8 cellular contexts compared by ENCODE assay signal in the genomic region with DNA sequence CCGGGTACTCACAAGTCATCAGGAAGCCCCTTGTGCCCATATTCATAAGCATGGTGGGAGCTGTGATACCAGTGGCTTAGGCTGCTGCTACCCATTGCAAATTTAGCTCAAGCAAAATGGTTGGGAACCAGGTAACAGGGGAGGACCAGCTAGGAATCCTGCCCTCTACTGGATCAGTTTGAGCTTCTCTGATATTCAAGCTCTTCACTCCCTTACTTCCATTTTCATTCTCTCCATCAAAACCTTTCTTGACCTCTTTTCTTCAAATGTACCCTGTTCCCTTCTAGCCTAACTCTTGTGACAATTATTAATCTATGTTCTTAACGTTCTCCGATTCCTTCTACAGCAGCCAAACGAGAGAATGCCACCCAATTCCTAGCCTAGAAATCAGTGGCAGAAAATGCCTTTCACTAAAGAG. TPM values are rescaled to one million over a fixed set of nuclear protein-coding genes. Genes with fewer than 3 reads are reported as not detected.
A peak's percentile ranks its signal among the peaks of the same experiment; 100 is the strongest.
DNase-seq lines count a peak whose midpoint lies in the region; ATAC-seq and TF ChIP-seq lines count a peak whose summit lies in the region.

No MANE protein-coding gene starts in this region.

- no peak overlapping the region for H3K9ac ChIP-seq in IMR-90 (ENCODE audit: low read depth, low read length)

- intact Hi-C loops in IMR-90 (cut with micrococcal nuclease), result loop anchor here (2.0 to 10.0 kb wide), 2 partner anchors 84 to 170 kb away; no protein-coding TSS in a partner anchor
- intact Hi-C loops in psoas muscle (cut with DNase I), result no loop called here

- H2BK20ac ChIP-seq in IMR-90 (ENCODE audit: low read depth, low read length), result no peak overlapping the region

- H3K56ac ChIP-seq in IMR-90 (ENCODE audit: extremely low read depth, insufficient read depth, low read length), result no peak overlapping the region

- no peak overlapping the region for H3K23ac ChIP-seq in IMR-90 (ENCODE audit: low read depth, low read length)

- H3K4me2 ChIP-seq in IMR-90 (ENCODE audit: low read depth, low read length), result no peak overlapping the region

- WGBS in IMR-90 (ENCODE audit: extremely low coverage in 2 of 2, insufficient read length in 1 of 2), 2 experiments, result no CpG with 5 or more reads among the region's 4 CpGs
- 67 to 75% (median 70%) methylated on average over 4 of the region's 4 CpGs for WGBS in psoas muscle, 3 donors

- TF ChIP-seq RAD21 in IMR-90 (IDR thresholded peaks at IDR 0.05; ENCODE audit: low read length), result peak; percentile 37

- DNase-seq in activated CD4-positive, alpha-beta T cell treated with anti-CD3 and anti-CD28 coated beads for 48 hours, result peak; percentile 24
- DNase-seq in activated CD4-positive, alpha-beta T cell treated with anti-CD3 and anti-CD28 coated beads for 1 hour, result no peak
- DNase-seq in IMR-90, result peak; percentile 44
- peak; percentile 12 for DNase-seq in SKM-1 (lab: John Stamatoyannopoulos, UW; ENCODE audit: unreplicated experiment)
- peak; percentile 56 for DNase-seq in epithelial cell of esophagus (ENCODE audit: low read depth)
- DNase-seq in psoas muscle, result no peak

- no peak overlapping the region for H3K27ac ChIP-seq in IMR-90 (ENCODE audit: insufficient read depth, low read length)
- no peak overlapping the region for H3K27ac ChIP-seq in psoas muscle

- H4K91ac ChIP-seq in IMR-90 (ENCODE audit: insufficient read depth, low read depth, low read length), result no peak overlapping the region

- H2AK5ac ChIP-seq in IMR-90 (ENCODE audit: low read depth, low read length), result no peak overlapping the region

- peaks cover 27% of the 10 kb centered on the region for H3K36me3 ChIP-seq in IMR-90 (ENCODE audit: control insufficient read depth, insufficient read depth, low read length)
- H3K36me3 ChIP-seq in psoas muscle (ENCODE audit: insufficient read depth in 1 of 2, low read depth in 1 of 2), result peaks cover 7 to 100% of the 10 kb centered on the region in 2 donors

- H3K9me3 ChIP-seq in IMR-90 (ENCODE audit: control insufficient read depth, insufficient read depth, low read length) (no peaks in the 10 kb centered on the region), psoas muscle (no peaks in the 10 kb centered on the region)

- no peak overlapping the region for H3K4ac ChIP-seq in IMR-90 (ENCODE audit: low read depth, low read length)

- H2BK120ac ChIP-seq in IMR-90 (ENCODE audit: low read depth, low read length), result no peak overlapping the region

- H2BK15ac ChIP-seq in IMR-90 (ENCODE audit: low read depth, low read length), result no peak overlapping the region

- TF ChIP-seq POLR2A in IMR-90 (IDR thresholded peaks at IDR 0.05; ENCODE audit: low read depth, low read length), result no peak

- POLR2A ChIA-PET in IMR-90 (lab: Charles Lee; ENCODE audit: unreplicated experiment), result no interaction called here

- in situ Hi-C loops in IMR-90 (cut with MboI; ENCODE audit: low sequenced_read_pairs), result no loop called here

- no peak overlapping the region for H3K18ac ChIP-seq in IMR-90 (ENCODE audit: low read depth, low read length)

- H3K4me3 ChIP-seq in IMR-90 (ENCODE audit: insufficient read depth, low read depth, low read length), result no peak overlapping the region
- H3K4me3 ChIP-seq in epithelial cell of esophagus (ENCODE audit: low read length), result no peak overlapping the region
- no peak overlapping the region for H3K4me3 ChIP-seq in psoas muscle

- dilution Hi-C loops in IMR-90 (cut with HindIII; ENCODE audit: low sequenced_read_pairs, unreplicated experiment), result no loop called here

- no peak overlapping the region for H4K5ac ChIP-seq in IMR-90 (ENCODE audit: low read depth, low read length)

- no peaks in the 10 kb centered on the region for H3K4me1 ChIP-seq in IMR-90 (ENCODE audit: control insufficient read depth, insufficient read depth, low read length)
- H3K4me1 ChIP-seq in psoas muscle, result no peaks in the 10 kb centered on the region

- CTCF ChIA-PET in IMR-90 (lab: Yijun Ruan, JAX), result interaction anchor here (0.7 to 1.5 kb wide), 6 partner anchors 9 to 84 kb away, joined by 3 to 6 read pairs (median 4); a partner anchor contains a TSS

- ATAC-seq in IMR-90 (ENCODE audit: low read depth), result peak; percentile 70
- ATAC-seq in psoas muscle, result peak in 2 of 4 donors; percentile 44 to 57
- no peak for ATAC-seq in HG02884 (IDR thresholded peaks at IDR 0.05; ENCODE audit: unreplicated experiment)
- ATAC-seq in HG02588 (IDR thresholded peaks at IDR 0.05; ENCODE audit: unreplicated experiment), result no peak

- H2BK5ac ChIP-seq in IMR-90 (ENCODE audit: low read depth, low read length, poor library complexity, severe bottlenecking), result no peak overlapping the region

- no peak overlapping the region for H2AK9ac ChIP-seq in IMR-90 (replicated peaks; ENCODE audit: low read depth, low read length, poor library complexity)

- no peak overlapping the region for H3K14ac ChIP-seq in IMR-90 (replicated peaks; ENCODE audit: low read depth, low read length)

- no peaks in the 10 kb centered on the region for H3K9me1 ChIP-seq in IMR-90 (ENCODE audit: insufficient read depth, low read length)

- H4K20me1 ChIP-seq in IMR-90 (ENCODE audit: insufficient read depth, low read length), result no peaks in the 10 kb centered on the region

- peaks cover 11 to 20% of the 10 kb centered on the region in 2 experiments for H3K79me1 ChIP-seq in IMR-90 (ENCODE audit: low read depth in 1 of 2, low read length in 2 of 2)

- TF ChIP-seq CTCF in IMR-90 (conservative IDR thresholded peaks at IDR 0.05; ENCODE audit: low read depth, low read length) (peak; percentile 46), epithelial cell of esophagus (IDR thresholded peaks at IDR 0.05; ENCODE audit: insufficient read depth, low read depth, low read length, missing control alignments) (peak; percentile 67), psoas muscle (IDR thresholded peaks at IDR 0.05) (peak; percentile 38)

- no TSS peak for BruUV-seq in IMR-90 (replicated peaks; lab: Mats Ljungman, UMichigan)

- H2AFZ ChIP-seq in IMR-90 (replicated peaks; ENCODE audit: low read length, poor library complexity), result no peak overlapping the region

- H4K8ac ChIP-seq in IMR-90 (ENCODE audit: low read depth in 2 of 2, low read length in 2 of 2), result no peak overlapping the region

- H3K27me3 ChIP-seq in IMR-90 (ENCODE audit: control insufficient read depth, insufficient read depth, low read length) (no peaks in the 10 kb centered on the region), psoas muscle (ENCODE audit: insufficient read depth in 3 of 3, low read length in 2 of 3) (no peaks in the 10 kb centered on the region)

TF ChIP-seq in IMR-90, 13 proteins besides CTCF, POLR2A, EP300 and RAD21:
- TF ChIP-seq BHLHE40 (IDR thresholded peaks at IDR 0.05; ENCODE audit: low read depth, low read length) (no peak), SMC3 (IDR thresholded peaks at IDR 0.05; ENCODE audit: low read depth, low read length) (peak; percentile 44)

RNA-seq across cellular contexts. Expression of a gene that starts 9.7 kb away (rescaled TPM):
- total RNA-seq in IMR-90 (2012; rRNA removed), result 21.3 and 60.8 TPM in 2 replicates
- 33.4 and 34.5 TPM in 2 replicates for polyA plus RNA-seq in IMR-90 (2012; rRNA removed)
- polyA plus RNA-seq in IMR-90 (2012; cell fraction: cytosol; rRNA removed), result 36.6 and 39.1 TPM in 2 replicates
- 16.3 and 34.0 TPM in 2 replicates for polyA plus RNA-seq in IMR-90 (2012; cell fraction: nucleus; rRNA removed; ENCODE audit: low replicate concordance)
- total RNA-seq in psoas muscle, result 10 to 100 TPM; 31.2 to 45.1 (median 41.8) TPM
- polyA plus RNA-seq in psoas muscle, result 100 to 1,000 TPM in 1 of 3 donors, 10 to 100 TPM in 2; 47.7 to 141 (median 67.1) TPM

RNA-seq across cellular contexts. Expression of a gene that starts 50.5 kb away (rescaled TPM):
- 5.0 and 5.2 TPM in 2 replicates for total RNA-seq in IMR-90 (2012; rRNA removed)
- polyA plus RNA-seq in IMR-90 (2012; rRNA removed), result 4.6 and 4.7 TPM in 2 replicates
- 2.8 TPM in 2 replicates for polyA plus RNA-seq in IMR-90 (2012; cell fraction: cytosol; rRNA removed)
- 7.5 and 18.8 TPM in 2 replicates for polyA plus RNA-seq in IMR-90 (2012; cell fraction: nucleus; rRNA removed; ENCODE audit: low replicate concordance)
- 10 to 100 TPM; 19.3 to 29.2 (median 24.4) TPM for total RNA-seq in psoas muscle
- 10 to 100 TPM; 10.1 to 17.6 (median 14.0) TPM for polyA plus RNA-seq in psoas muscle

Comparison
In these comparisons a context has a peak if more than half of its experiments do, and no peak if none do; other contexts are left out.
1. DNase-seq: peak in activated CD4-positive, alpha-beta T cell treated with anti-CD3 and anti-CD28 coated beads for 48 hours (single experiment), IMR-90 (single experiment), SKM-1 (single experiment) and epithelial cell of esophagus (single experiment); none in activated CD4-positive, alpha-beta T cell treated with anti-CD3 and anti-CD28 coated beads for 1 hour (single experiment) and psoas muscle (0 of 2).
2. Peak in every context shown above with its lines, with median percentiles within 50 percentile points of each other: CTCF ChIP-seq.